Comparison of ENCODE assay signal across 9 cellular contexts in genomic region chr6:32148722-32149576, GRCh38. TPM values are rescaled to one million over a fixed set of nuclear protein-coding genes. Genes with fewer than 3 reads are reported as not detected.
DNase-seq lines count a peak whose midpoint lies in the region; ATAC-seq and TF ChIP-seq lines count a peak whose summit lies in the region.
"Had no signal": no experiment of that assay in that cellular context is flagged by ENCODE, and none has a peak within 500 bp of the region (broad histone marks: within the 10 kb centered on the region; RNA-seq: fewer than 3 reads in every experiment).

No MANE protein-coding gene starts in this region.

- H3K9ac ChIP-seq in neural progenitor cell, result no peak overlapping the region

- peak; percentile 39 for TF ChIP-seq CTCF in neural progenitor cell (IDR thresholded peaks at IDR 0.05)
- TF ChIP-seq CTCF in suprapubic skin (IDR thresholded peaks at IDR 0.05), result peak; percentile 3 to 23
- TF ChIP-seq CTCF in HFFc6 (IDR thresholded peaks at IDR 0.05), result no peak

- H3K36me3 ChIP-seq in CD4-positive, alpha-beta memory T cell (ENCODE audit: insufficient read depth, low read length), result no peaks in the 10 kb centered on the region
- no peaks in the 10 kb centered on the region for H3K36me3 ChIP-seq in neural progenitor cell
- H3K36me3 ChIP-seq in suprapubic skin, result no peaks in the 10 kb centered on the region

- no peak for TF ChIP-seq EP300 in suprapubic skin (IDR thresholded peaks at IDR 0.05)

- WGBS in suprapubic skin, result 38% methylated on average over 54 of the region's 64 CpGs

- peaks cover 6% of the 10 kb centered on the region for H3K27me3 ChIP-seq in CD4-positive, alpha-beta memory T cell (ENCODE audit: insufficient read depth, low read length)
- H3K27me3 ChIP-seq in neural progenitor cell (peaks cover 61% of the 10 kb centered on the region), suprapubic skin (no peaks in the 10 kb centered on the region)

- ATAC-seq in GM18517 (IDR thresholded peaks at IDR 0.05; ENCODE audit: unreplicated experiment), result no peak
- ATAC-seq in GM18498 (IDR thresholded peaks at IDR 0.05; ENCODE audit: unreplicated experiment), result no peak

- H3K9me3 ChIP-seq in CD4-positive, alpha-beta memory T cell (ENCODE audit: control insufficient read depth in 1 of 2, low read length in 2 of 2), result no peaks in the 10 kb centered on the region
- H3K9me3 ChIP-seq in neural progenitor cell (ENCODE audit: low read depth) (no peaks in the 10 kb centered on the region), suprapubic skin (no peaks in the 10 kb centered on the region)

- no peaks in the 10 kb centered on the region for H3K79me2 ChIP-seq in neural progenitor cell (ENCODE audit: low read depth)

- peaks cover 0 to 6% (median 0%) of the 10 kb centered on the region in 8 donors for H3K9me3 Mint-ChIP-seq in CD4-positive, alpha-beta memory T cell
- no peaks in the 10 kb centered on the region for H3K9me3 Mint-ChIP-seq in neural progenitor cell
- H3K9me3 Mint-ChIP-seq in HFFc6, result no peaks in the 10 kb centered on the region

- peaks cover 0 to 3% of the 10 kb centered on the region in 2 donors for H3K36me3 Mint-ChIP-seq in CD4-positive, alpha-beta memory T cell
- H3K36me3 Mint-ChIP-seq in neural progenitor cell (peaks cover 19% of the 10 kb centered on the region), HFFc6 (ENCODE audit: low read depth) (peaks cover 13% of the 10 kb centered on the region; the same call in 1 of the 2 replicates)

- no peak for TF ChIP-seq POLR2A in suprapubic skin (IDR thresholded peaks at IDR 0.05)

- peak overlapping the region; percentile 41 for H3K4me2 ChIP-seq in neural progenitor cell

- peak overlapping the region in 6 of 7 donors; percentile 17 to 86 (median 80) for H3K27ac Mint-ChIP-seq in CD4-positive, alpha-beta memory T cell
- H3K27ac Mint-ChIP-seq in neural progenitor cell (no peak overlapping the region), HFFc6 (no peak overlapping the region)

- H3F3A ChIP-seq in neural progenitor cell (ENCODE audit: low read depth), result peaks cover 18% of the 10 kb centered on the region

- no peak overlapping the region for H2AFZ ChIP-seq in neural progenitor cell (replicated peaks)

- peaks cover 27 to 31% of the 10 kb centered on the region in 2 donors for H3K27me3 Mint-ChIP-seq in CD4-positive, alpha-beta memory T cell
- H3K27me3 Mint-ChIP-seq in neural progenitor cell (ENCODE audit: insufficient read depth, low read depth) (peaks cover 10% of the 10 kb centered on the region), HFFc6 (ENCODE audit: insufficient read depth) (peaks cover 7% of the 10 kb centered on the region)

- POLR2A ChIA-PET in CD4-positive, alpha-beta memory T cell (lab: Charles Lee; ENCODE audit: partially characterized antibody), result interaction anchor here (1.2 to 2.5 kb wide), 3 partner anchors 21 to 44 kb away, joined by 4 to 6 read pairs (median 5); partner anchors contain the start of genes ATF6B and GPSM3

- H3K27ac ChIP-seq in CD4-positive, alpha-beta memory T cell (ENCODE audit: low read depth, low read length), result no peak overlapping the region
- H3K27ac ChIP-seq in neural progenitor cell (no peak overlapping the region), suprapubic skin (no peak overlapping the region)

- intact Hi-C loops in CD4-positive, alpha-beta memory T cell (cut with micrococcal nuclease), result loop anchor here (1.0 to 2.0 kb wide), 2 partner anchors 18 to 46 kb away; partner anchors contain the start of gene FKBPL

- H3K4me1 ChIP-seq in CD4-positive, alpha-beta memory T cell (ENCODE audit: insufficient read depth, low read length), result peaks cover 3% of the 10 kb centered on the region
- H3K4me1 ChIP-seq in neural progenitor cell, result peaks cover 18% of the 10 kb centered on the region
- H3K4me1 ChIP-seq in suprapubic skin, result peaks cover 34% of the 10 kb centered on the region

- peak overlapping the region; percentile 80 to 87 (median 85) for H3K4me3 Mint-ChIP-seq in CD4-positive, alpha-beta memory T cell
- no peak overlapping the region for H3K4me3 Mint-ChIP-seq in neural progenitor cell
- no peak overlapping the region for H3K4me3 Mint-ChIP-seq in HFFc6

- CTCF ChIA-PET in CD4-positive, alpha-beta memory T cell (lab: Charles Lee; ENCODE audit: partially characterized antibody), result interaction anchor here (1.1 to 2.5 kb wide), 2 partner anchors 19 to 30 kb away, joined by 4 to 12 read pairs; partner anchors contain the start of gene FKBPL

- H3K4me1 Mint-ChIP-seq in CD4-positive, alpha-beta memory T cell, result peaks cover 20 to 57% (median 34%) of the 10 kb centered on the region in 4 donors
- peaks cover 42% of the 10 kb centered on the region for H3K4me1 Mint-ChIP-seq in neural progenitor cell
- H3K4me1 Mint-ChIP-seq in HFFc6 (ENCODE audit: low read depth), result peaks cover 27% of the 10 kb centered on the region

- DNase-seq in CD4-positive, alpha-beta memory T cell, result peak; percentile 58 to 75 (median 66)
- peak; percentile 73 to 77 for DNase-seq in activated CD4-positive, alpha-beta T cell treated with anti-CD3 and anti-CD28 coated beads, Interleukin-2, amount 50 U/mL, for 48 hours
- DNase-seq in effector CD8-positive, alpha-beta T cell (lab: John Stamatoyannopoulos, UW), result peak; percentile 67
- DNase-seq in neural progenitor cell (ENCODE audit: low spot score), result peak; percentile 70
- DNase-seq in suprapubic skin (ENCODE audit: low spot score in 2 of 2), result peak; percentile 86 to 88
- no peak for DNase-seq in HFFc6
- DNase-seq: DND-41 had no signal

- peak overlapping the region in 1 of 2 donors; percentile 38 for H3K4me3 ChIP-seq in CD4-positive, alpha-beta memory T cell (ENCODE audit: low read length in 2 of 2)
- peak overlapping the region; percentile 34 for H3K4me3 ChIP-seq in neural progenitor cell
- H3K4me3 ChIP-seq in suprapubic skin, result peak overlapping the region; percentile 49

- H4K20me1 ChIP-seq in neural progenitor cell (ENCODE audit: low read depth), result no peaks in the 10 kb centered on the region

RNA-seq across cellular contexts. Expression of gene PRRT1, which starts 2.8 kb away (rescaled TPM):
- total RNA-seq in CD4-positive, alpha-beta memory T cell, result 1 to 10 TPM; 1.5 to 1.9 TPM
- under 1 TPM in 1 of 2 donors, not detected in 1; 0.60 TPM for polyA plus RNA-seq in CD4-positive, alpha-beta memory T cell
- total RNA-seq in neural progenitor cell (ENCODE audit: low replicate concordance), result 0.40 TPM in 1 of 2 replicates, not detected in the other
- 1 to 10 TPM in 1 of 4 donors, under 1 TPM in 3; 0.42 to 2.1 (median 0.45) TPM for total RNA-seq in suprapubic skin
- total RNA-seq in HFFc6 (2021; fragmentation: NEBNext Ultra II Directional; extraction: Animal tissue kit (Norgen Biotek cat#: 25700)), result 1 to 10 TPM; 2.6 to 5.8 (median 5.1) TPM

RNA-seq across cellular contexts. Expression of gene PPT2, which starts 5.0 kb away (rescaled TPM):
- 10 to 100 TPM; 12.7 to 15.4 TPM for total RNA-seq in CD4-positive, alpha-beta memory T cell
- 1 to 10 TPM; 3.8 TPM for polyA plus RNA-seq in CD4-positive, alpha-beta memory T cell
- total RNA-seq in neural progenitor cell (ENCODE audit: low replicate concordance), result 18.6 and 38.2 TPM in 2 replicates
- total RNA-seq in suprapubic skin, result 100 to 1,000 TPM in 1 of 4 donors, 10 to 100 TPM in 3; 42.8 to 183 (median 72.2) TPM
- total RNA-seq in HFFc6 (2021; fragmentation: NEBNext Ultra II Directional; extraction: Animal tissue kit (Norgen Biotek cat#: 25700)), result 10 to 100 TPM; 15.9 to 21.7 (median 18.6) TPM

RNA-seq across cellular contexts. Expression of gene EGFL8, which starts 15.4 kb away (rescaled TPM):
- 10 to 100 TPM; 16.6 TPM for total RNA-seq in CD4-positive, alpha-beta memory T cell
- under 1 TPM in 1 of 2 donors, not detected in 1; 0.23 TPM for polyA plus RNA-seq in CD4-positive, alpha-beta memory T cell
- total RNA-seq in neural progenitor cell (ENCODE audit: low replicate concordance), result 3.8 and 16.1 TPM in 2 replicates
- 10 to 100 TPM in 3 of 4 donors, 1 to 10 TPM in 1; 7.3 to 66.5 (median 15.4) TPM for total RNA-seq in suprapubic skin
- 1 to 10 TPM; 3.5 to 4.4 (median 3.7) TPM for total RNA-seq in HFFc6 (2021; fragmentation: NEBNext Ultra II Directional; extraction: Animal tissue kit (Norgen Biotek cat#: 25700))

RNA-seq across cellular contexts. Expression of gene FKBPL, which starts 18.9 kb away (rescaled TPM):
- 1 to 10 TPM; 2.2 to 2.8 TPM for total RNA-seq in CD4-positive, alpha-beta memory T cell
- 1 to 10 TPM; 2.0 to 3.0 TPM for polyA plus RNA-seq in CD4-positive, alpha-beta memory T cell
- total RNA-seq in neural progenitor cell (ENCODE audit: low replicate concordance) (3.6 and 11.8 TPM in 2 replicates), suprapubic skin (10 to 100 TPM in 1 of 4 donors, 1 to 10 TPM in 3; 3.5 to 10.6 (median 5.6) TPM)
- 1 to 10 TPM; 4.3 to 6.0 (median 4.9) TPM for total RNA-seq in HFFc6 (2021; fragmentation: NEBNext Ultra II Directional; extraction: Animal tissue kit (Norgen Biotek cat#: 25700))

RNA-seq across cellular contexts. Expression of gene ATF6B, which starts 20.9 kb away (rescaled TPM):
- total RNA-seq in CD4-positive, alpha-beta memory T cell, result 100 to 1,000 TPM; 151 to 154 TPM
- 10 to 100 TPM; 11.4 to 27.7 TPM for polyA plus RNA-seq in CD4-positive, alpha-beta memory T cell
- total RNA-seq in neural progenitor cell (ENCODE audit: low replicate concordance) (19.4 and 41.8 TPM in 2 replicates), suprapubic skin (100 to 1,000 TPM in 1 of 4 donors, 10 to 100 TPM in 3; 55.8 to 161 (median 74.0) TPM)
- total RNA-seq in HFFc6 (2021; fragmentation: NEBNext Ultra II Directional; extraction: Animal tissue kit (Norgen Biotek cat#: 25700)), result 10 to 100 TPM; 80.0 to 96.2 (median 88.7) TPM

Comparison
In these comparisons a context has a peak if more than half of its experiments do, and no peak if none do; other contexts are left out.
1. H3K27ac Mint-ChIP-seq: peak in CD4-positive, alpha-beta memory T cell (6 of 7); none in neural progenitor cell (single experiment) and HFFc6 (single experiment).
2. H3K4me3 Mint-ChIP-seq: peak in CD4-positive, alpha-beta memory T cell (8 of 8); none in neural progenitor cell (single experiment) and HFFc6 (single experiment).